In the genomic region with DNA sequence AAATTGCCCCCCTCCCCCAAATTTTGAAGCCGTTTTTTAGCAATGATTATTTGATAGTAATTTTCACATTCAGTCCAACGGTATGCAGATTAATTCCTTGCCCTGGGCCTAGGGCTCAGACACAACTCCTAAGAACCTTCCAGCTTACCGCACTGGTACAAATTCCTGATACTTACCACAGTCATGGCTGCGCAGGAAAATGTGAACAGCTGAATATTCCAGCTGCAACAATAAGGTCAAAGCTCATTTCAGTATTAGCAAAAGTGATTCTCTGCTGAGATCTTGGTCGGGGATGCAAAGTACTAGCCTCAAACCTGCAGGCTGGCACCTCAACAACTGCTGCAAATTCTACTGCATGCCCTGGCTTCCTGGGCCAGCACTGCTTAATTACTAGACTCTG, we compare ENCODE assay signal across 18 cellular contexts. TPM values are rescaled to one million over a fixed set of nuclear protein-coding genes. Genes with fewer than 3 reads are reported as not detected.
A peak's percentile ranks its signal among the peaks of the same experiment; 100 is the strongest.
DNase-seq lines count a peak whose midpoint lies in the region; ATAC-seq and TF ChIP-seq lines count a peak whose summit lies in the region.
"Had no signal": no experiment of that assay in that cellular context is flagged by ENCODE, and none has a peak within 500 bp of the region (broad histone marks: within the 10 kb centered on the region; RNA-seq: fewer than 3 reads in every experiment).

No MANE protein-coding gene starts in this region.

- no peak overlapping the region for H3K9ac ChIP-seq in HUES6 (ENCODE audit: low read length)

- H3K27ac Mint-ChIP-seq in CD8-positive, alpha-beta T cell = no peak overlapping the region
- H3K27ac Mint-ChIP-seq in activated naive CD8-positive, alpha-beta T cell = no peak overlapping the region
- H3K27ac Mint-ChIP-seq: activated CD4-positive, alpha-beta T cell treated with anti-CD3 and anti-CD28 coated beads, Interleukin-2, amount 10 ng/mL, durations not matched to agents 7 days and 5 days had no signal

- no peaks in the 10 kb centered on the region for H3K36me3 ChIP-seq in CD8-positive, alpha-beta T cell (ENCODE audit: insufficient read depth, low read length)
- H3K36me3 ChIP-seq in HUES6 (ENCODE audit: control insufficient read depth, insufficient read depth, low read length) = no peaks in the 10 kb centered on the region
- H3K36me3 ChIP-seq: colonic mucosa, ovary, stomach had no signal

- H3K9me3 Mint-ChIP-seq in CD8-positive, alpha-beta T cell = no peaks in the 10 kb centered on the region
- no peaks in the 10 kb centered on the region for H3K9me3 Mint-ChIP-seq in activated naive CD8-positive, alpha-beta T cell (ENCODE audit: low read depth)
- H3K9me3 Mint-ChIP-seq: activated CD4-positive, alpha-beta T cell treated with anti-CD3 and anti-CD28 coated beads, Interleukin-2, amount 10 ng/mL, durations not matched to agents 7 days and 5 days had no signal

- 85% methylated on average over 5 of the region's 5 CpGs for WGBS in right cardiac atrium

- CTCF ChIA-PET in CD8-positive, alpha-beta T cell (lab: Charles Lee) = no interaction called here

- no peak for TF ChIP-seq CTCF in CD8-positive, alpha-beta T cell (IDR thresholded peaks at IDR 0.05)

- peaks cover 2% of the 10 kb centered on the region for H3K36me3 Mint-ChIP-seq in CD8-positive, alpha-beta T cell
- no peaks in the 10 kb centered on the region for H3K36me3 Mint-ChIP-seq in activated naive CD8-positive, alpha-beta T cell

- H3K4me1 Mint-ChIP-seq in CD8-positive, alpha-beta T cell (ENCODE audit: low read depth) = peaks cover 46% of the 10 kb centered on the region
- peaks cover 52% of the 10 kb centered on the region for H3K4me1 Mint-ChIP-seq in activated naive CD8-positive, alpha-beta T cell (ENCODE audit: low read depth)

- intact Hi-C loops in CD8-positive, alpha-beta T cell (cut with DNase I, micrococcal nuclease) = loop anchor here (2.0 to 5.0 kb wide), 2 partner anchors 33 to 113 kb away; no protein-coding TSS in a partner anchor
- intact Hi-C loops in right cardiac atrium (cut with DNase I) = no loop called here

- H3K9me3 ChIP-seq in CD8-positive, alpha-beta T cell (ENCODE audit: low read length) = no peaks in the 10 kb centered on the region
- H3K9me3 ChIP-seq in HUES6 (ENCODE audit: control insufficient read depth, insufficient read depth, low read depth, low read length) (no peaks in the 10 kb centered on the region), right cardiac atrium (ENCODE audit: control insufficient read depth, low read length) (no peaks in the 10 kb centered on the region)
- H3K9me3 ChIP-seq: colonic mucosa, ovary, stomach had no signal

- DNase-seq in CD8-positive, alpha-beta T cell = no peak
- DNase-seq in myocyte (ENCODE audit: low read depth) (peak; percentile 42), SKM-1 treated with dmso at 0.1 percent for 144 hours (lab: John Stamatoyannopoulos, UW; ENCODE audit: unreplicated experiment) (no peak), A172 (ENCODE audit: low spot score) (no peak), right cardiac atrium (no peak)
- no peak for DNase-seq in effector CD4-positive, alpha-beta T cell
- DNase-seq: activated CD4-positive, alpha-beta T cell treated with anti-CD3 and anti-CD28 coated beads, Interleukin-2, amount 10 ng/mL, durations not matched to agents 7 days and 5 days; activated naive CD4-positive, alpha-beta T cell treated with anti-CD3 and anti-CD28 coated beads, Interleukin-2, amount 50 U/mL, for 16 hours; colonic mucosa; foreskin keratinocyte; NCI-H526 treated with DMSO at 0.1 percent for 48 hours; ovary; stimulated activated CD4-positive, alpha-beta T cell treated with anti-CD3 and anti-CD28 coated beads, Interleukin-4, amount 100 ng/mL, for 1 hour; stomach had no signal

- H3K4me3 Mint-ChIP-seq in CD8-positive, alpha-beta T cell = peak overlapping the region; percentile 37
- peak overlapping the region; percentile 84 for H3K4me3 Mint-ChIP-seq in activated naive CD8-positive, alpha-beta T cell

- peaks cover 10% of the 10 kb centered on the region for H3K4me1 ChIP-seq in CD8-positive, alpha-beta T cell (ENCODE audit: insufficient read depth, low read length)
- H3K4me1 ChIP-seq in HUES6 (ENCODE audit: control insufficient read depth, insufficient read depth, low read length) (peaks cover 39% of the 10 kb centered on the region), right cardiac atrium (ENCODE audit: control insufficient read depth, insufficient read depth, low read length) (peaks cover 1% of the 10 kb centered on the region)
- H3K4me1 ChIP-seq: colonic mucosa had no signal

- H3K27ac ChIP-seq in CD8-positive, alpha-beta T cell (ENCODE audit: low read depth, low read length) = no peak overlapping the region
- H3K27ac ChIP-seq in HUES6 (ENCODE audit: low read depth, low read length) (no peak overlapping the region), right cardiac atrium (ENCODE audit: low read length) (no peak overlapping the region)
- H3K27ac ChIP-seq: colonic mucosa, foreskin keratinocyte, ovary, stomach had no signal

- no peaks in the 10 kb centered on the region for H3K27me3 ChIP-seq in CD8-positive, alpha-beta T cell (ENCODE audit: insufficient read depth, low read length)
- H3K27me3 ChIP-seq in HUES6 (ENCODE audit: control insufficient read depth, insufficient read depth, low read length) (no peaks in the 10 kb centered on the region), right cardiac atrium (ENCODE audit: control insufficient read depth, insufficient read depth) (no peaks in the 10 kb centered on the region)
- H3K27me3 ChIP-seq: colonic mucosa, foreskin keratinocyte, ovary, stomach had no signal

- H3K4me3 ChIP-seq in CD8-positive, alpha-beta T cell (ENCODE audit: low read depth, low read length) = no peak overlapping the region
- H3K4me3 ChIP-seq in HUES6 (ENCODE audit: low read depth, low read length) = peak overlapping the region; percentile 87
- H3K4me3 ChIP-seq in right cardiac atrium (ENCODE audit: low read length) = no peak overlapping the region
- H3K4me3 ChIP-seq: colonic mucosa, ovary had no signal

- no peak for ATAC-seq in CD8-positive, alpha-beta T cell
- no peak for ATAC-seq in right cardiac atrium
- ATAC-seq: foreskin keratinocyte, left lobe of liver had no signal

- no peaks in the 10 kb centered on the region for H3K27me3 Mint-ChIP-seq in CD8-positive, alpha-beta T cell (ENCODE audit: low read depth)
- H3K27me3 Mint-ChIP-seq in activated naive CD8-positive, alpha-beta T cell = no peaks in the 10 kb centered on the region
- H3K27me3 Mint-ChIP-seq: activated CD4-positive, alpha-beta T cell treated with anti-CD3 and anti-CD28 coated beads, Interleukin-2, amount 10 ng/mL, durations not matched to agents 7 days and 5 days had no signal

- POLR2A ChIA-PET in CD8-positive, alpha-beta T cell (lab: Charles Lee) = no interaction called here

RNA-seq across cellular contexts. Expression of a gene that starts 3.0 kb away (rescaled TPM):
- 10 to 100 TPM; 14.7 to 18.4 TPM for total RNA-seq in CD8-positive, alpha-beta T cell
- total RNA-seq in myocyte = 13.6 and 24.6 TPM in 2 replicates
- 4.0 TPM for polyA plus RNA-seq in myocyte (2012)
- 33.3 and 36.5 TPM in 2 replicates for total RNA-seq in A172 (2014; rRNA removed; shearing (Covaris generic))
- total RNA-seq in right cardiac atrium = 1 to 10 TPM; 5.2 to 8.7 (median 5.6) TPM
- polyA plus RNA-seq in right cardiac atrium = 2.7 TPM

RNA-seq across cellular contexts. Expression of a gene that starts 35.4 kb away (rescaled TPM):
- total RNA-seq in CD8-positive, alpha-beta T cell = not detected
- total RNA-seq in myocyte (not detected in 2 replicates), right cardiac atrium (not detected)
- not detected for polyA plus RNA-seq in myocyte (2012)
- total RNA-seq in A172 (2014; rRNA removed; shearing (Covaris generic)) = not detected in 2 replicates
- polyA plus RNA-seq in right cardiac atrium = not detected
- total RNA-seq: activated CD4-positive, alpha-beta T cell treated with anti-CD3 and anti-CD28 coated beads, Interleukin-2, amount 10 ng/mL, durations not matched to agents 7 days and 5 days; colonic mucosa; foreskin keratinocyte; left lobe of liver; ovary; SK-MEL-5; stomach had no signal
- polyA plus RNA-seq: foreskin keratinocyte, ovary, stomach had no signal

Comparison
In these comparisons a context has a peak if more than half of its experiments do, and no peak if none do; other contexts are left out.
1. intact Hi-C loops: an anchor here in CD8-positive, alpha-beta T cell (2.0 to 5.0 kb wide); none called in right cardiac atrium.